1 cellular context compared by ENCODE assay signal in genomic region chr20:39152126-39152525, GRCh38.
TF ChIP-seq lines count a peak whose summit lies in the region.

No MANE protein-coding gene starts in this region.

TF ChIP-seq in liver, 16 proteins besides CTCF, POLR2A, EP300 and RAD21 (continued from another document):
- no peak for TF ChIP-seq ZBTB33 (IDR thresholded peaks at IDR 0.05)
